In genomic region chr1:84174051-84174556, GRCh38 we compare ENCODE assay signal across 12 cellular contexts. TPM values are rescaled to one million over a fixed set of nuclear protein-coding genes. Genes with fewer than 3 reads are reported as not detected.
A peak's percentile ranks its signal among the peaks of the same experiment; 100 is the strongest.
DNase-seq lines count a peak whose midpoint lies in the region; ATAC-seq, FAIRE-seq and TF ChIP-seq lines count a peak whose summit lies in the region.
"Had no signal": no experiment of that assay in that cellular context is flagged by ENCODE, and none has a peak within 500 bp of the region (broad histone marks: within the 10 kb centered on the region; RNA-seq: fewer than 3 reads in every experiment).

No MANE protein-coding gene starts in this region.

- no peaks in the 10 kb centered on the region for H3K79me1 ChIP-seq in H9 (ENCODE audit: insufficient read depth, low read depth, low read length, poor library complexity, severe bottlenecking)

- intact Hi-C loops in spleen (cut with DNase I; ENCODE audit: low total_unique reads), result no loop called here

- H3K4me2 ChIP-seq in A549 (peak overlapping the region; percentile 92), H9 (ENCODE audit: insufficient read depth, insufficient read length, low read length) (no peak overlapping the region)

- peak; percentile 74 for FAIRE-seq in A549 (lab: Jason Lieb, UNC)

- no peaks in the 10 kb centered on the region for H4K20me1 ChIP-seq in H9 (ENCODE audit: control insufficient read depth, insufficient read depth, insufficient read length)

- no peak overlapping the region for H3K14ac ChIP-seq in H9 (ENCODE audit: insufficient read depth, low read length)

- no peak overlapping the region; a peak in 1 of 7 replicates for H3K27ac Mint-ChIP-seq in H9
- no peak overlapping the region for H3K27ac Mint-ChIP-seq in activated T-helper 17 cell treated with anti-CD3 and anti-CD28 coated beads, Interleukin-2, amount 50 U/mL, for 72 hours

- no peak overlapping the region for H3K4me3 Mint-ChIP-seq in H9
- H3K4me3 Mint-ChIP-seq in activated T-helper 17 cell treated with anti-CD3 and anti-CD28 coated beads, Interleukin-2, amount 50 U/mL, for 72 hours, result peak overlapping the region; percentile 2
- H3K4me3 Mint-ChIP-seq: naive B cell had no signal

- no peaks in the 10 kb centered on the region for H3K36me3 Mint-ChIP-seq in H9 (ENCODE audit: insufficient read depth in 1 of 3, low read depth in 3 of 3)
- no peaks in the 10 kb centered on the region for H3K36me3 Mint-ChIP-seq in activated T-helper 17 cell treated with anti-CD3 and anti-CD28 coated beads, Interleukin-2, amount 50 U/mL, for 72 hours (ENCODE audit: low read depth)

- H4K8ac ChIP-seq in H9 (replicated peaks; ENCODE audit: insufficient read length, low read depth, low read length), result no peak overlapping the region

- ATAC-seq in A549 (peak; percentile 88 to 97), HG02938 (IDR thresholded peaks at IDR 0.05; ENCODE audit: unreplicated experiment) (no peak), GM21786 (IDR thresholded peaks at IDR 0.05; ENCODE audit: unreplicated experiment) (no peak)
- ATAC-seq in activated T-helper 17 cell treated with anti-CD3 and anti-CD28 coated beads, Interleukin-2, amount 50 U/mL, for 72 hours (replicated peaks), result no peak

- no peaks in the 10 kb centered on the region for H3K23me2 ChIP-seq in H9 (ENCODE audit: insufficient read length, low read depth, low read length, poor library complexity, severe bottlenecking)

- no peak for TF ChIP-seq CTCF in A549 (IDR thresholded peaks at IDR 0.05)
- TF ChIP-seq CTCF in H9 (conservative IDR thresholded peaks at IDR 0.05), result no peak
- TF ChIP-seq CTCF in spleen (IDR thresholded peaks at IDR 0.05 in 8 of 11, conservative IDR thresholded peaks at IDR 0.05 in 3 of 11), result no peak

- no peak overlapping the region for H4K91ac ChIP-seq in H9 (ENCODE audit: insufficient read length, low read depth, low read length)

- POLR2A ChIA-PET in A549 (lab: Yijun Ruan, JAX), result interaction anchor here (0.9 kb wide), 1 partner anchor 129 kb away, joined by 3 read pairs; no protein-coding TSS in a partner anchor

- peaks cover 7 to 9% of the 10 kb centered on the region in 2 experiments for H3K4me1 Mint-ChIP-seq in H9
- H3K4me1 Mint-ChIP-seq in activated T-helper 17 cell treated with anti-CD3 and anti-CD28 coated beads, Interleukin-2, amount 50 U/mL, for 72 hours, result peaks cover 12% of the 10 kb centered on the region

- H3K4me3 ChIP-seq in A549 (peak overlapping the region; percentile 31; the same call in 2 of the 3 replicates), spleen (no peak overlapping the region)

- H3T11ph ChIP-seq in H9 (ENCODE audit: low read length), result no peak overlapping the region

- no peaks in the 10 kb centered on the region for H3K9me3 ChIP-seq in A549
- H3K9me3 ChIP-seq in H9 (ENCODE audit: control insufficient read depth, low read depth, low read length), result no peaks in the 10 kb centered on the region
- H3K9me3 ChIP-seq in spleen, result no peaks in the 10 kb centered on the region

- H3K4me1 ChIP-seq in A549, result peaks cover 28% of the 10 kb centered on the region; the same call in 2 of the 3 replicates
- no peaks in the 10 kb centered on the region for H3K4me1 ChIP-seq in H9 (ENCODE audit: insufficient read depth, low read length)
- H3K4me1 ChIP-seq in spleen, result peaks cover 0 to 39% (median 2%) of the 10 kb centered on the region in 6 donors

- no peaks in the 10 kb centered on the region for H3K36me3 ChIP-seq in spleen

- H3K56ac ChIP-seq in H9 (ENCODE audit: insufficient read length, low read depth, low read length), result no peak overlapping the region

- no peaks in the 10 kb centered on the region for H3K79me2 ChIP-seq in H9 (ENCODE audit: insufficient read depth, low read length)

- no peak overlapping the region for H2BK5ac ChIP-seq in H9 (ENCODE audit: insufficient read length, low read length)

- TF ChIP-seq POLR2A in A549 (IDR thresholded peaks at IDR 0.05; ENCODE audit: low read length) (no peak), spleen (IDR thresholded peaks at IDR 0.05) (no peak)

- no peak overlapping the region for H3K9ac ChIP-seq in H9 (ENCODE audit: extremely low read depth, insufficient read length, low read length)

- H3K9me3 Mint-ChIP-seq in H9, result no peaks in the 10 kb centered on the region
- H3K9me3 Mint-ChIP-seq in activated T-helper 17 cell treated with anti-CD3 and anti-CD28 coated beads, Interleukin-2, amount 50 U/mL, for 72 hours, result no peaks in the 10 kb centered on the region
- H3K9me3 Mint-ChIP-seq: naive B cell had no signal

- H2BK120ac ChIP-seq in H9 (ENCODE audit: low read depth, low read length, poor library complexity, severe bottlenecking), result no peak overlapping the region

- no peak overlapping the region for H3K4ac ChIP-seq in H9 (ENCODE audit: low read depth, low read length)

- H2BK15ac ChIP-seq in H9 (ENCODE audit: low read depth, low read length), result no peak overlapping the region

- DNase-seq in A549 (ENCODE audit: low read depth in 1 of 2, low spot score in 1 of 2) (peak; percentile 0 to 83), H9 (no peak), inferior parietal cortex (ENCODE audit: extremely low spot score) (peak; percentile 61), NCI-H510A (lab: John Stamatoyannopoulos, UW) (no peak), spleen (no peak)
- DNase-seq: activated CD4-positive, alpha-beta T cell treated with anti-CD3 and anti-CD28 coated beads, Interleukin-2, amount 50 U/mL, for 1 hour; CD4-positive, CD25-positive, alpha-beta regulatory T cell; naive B cell; NCI-H524 had no signal

- no peak overlapping the region for H2BK20ac ChIP-seq in H9 (ENCODE audit: low read depth, low read length, poor library complexity, severe bottlenecking)

- no peak overlapping the region for H3K18ac ChIP-seq in H9 (ENCODE audit: insufficient read length, low read depth, low read length)

- no peak overlapping the region for H2BK12ac ChIP-seq in H9 (ENCODE audit: insufficient read length, low read depth, low read length)

- H3K27me3 ChIP-seq in H9 (ENCODE audit: insufficient read depth, low read length) (no peaks in the 10 kb centered on the region), spleen (replicated peaks in 1 of 7) (no peaks in the 10 kb centered on the region)

- H3K23ac ChIP-seq in H9 (ENCODE audit: insufficient read length, low read depth, low read length), result no peak overlapping the region

- peak overlapping the region; percentile 70 to 78 for H3K27ac ChIP-seq in A549
- H3K27ac ChIP-seq in H9 (ENCODE audit: insufficient read length, low read depth, low read length), result peak overlapping the region; percentile 55
- no peak overlapping the region for H3K27ac ChIP-seq in spleen

- no peak for TF ChIP-seq RAD21 in A549 (conservative IDR thresholded peaks at IDR 0.05 in 1 of 2, IDR thresholded peaks at IDR 0.05 in 1 of 2)

- no peaks in the 10 kb centered on the region for H3K27me3 Mint-ChIP-seq in H9 (ENCODE audit: low read depth)
- H3K27me3 Mint-ChIP-seq in activated T-helper 17 cell treated with anti-CD3 and anti-CD28 coated beads, Interleukin-2, amount 50 U/mL, for 72 hours, result no peaks in the 10 kb centered on the region
- H3K27me3 Mint-ChIP-seq: CD4-positive, CD25-positive, alpha-beta regulatory T cell; naive B cell had no signal

- WGBS in A549 (ENCODE audit: missing lambda C conversion rate), result 0% methylated on average over 4 of the region's 4 CpGs
- WGBS in H9 (ENCODE audit: extremely low coverage, insufficient read length, low lambda C conversion rate), result no CpG with 5 or more reads among the region's 4 CpGs
- WGBS in spleen, 5 donors, result 80 to 92% (median 85%) methylated on average over 4 of the region's 4 CpGs

- no peak overlapping the region for H4K5ac ChIP-seq in H9 (ENCODE audit: insufficient read length, low read depth, low read length)

- no peak overlapping the region for H2AK5ac ChIP-seq in H9 (ENCODE audit: insufficient read length, low read length)

- CTCF ChIA-PET in A549 (lab: Yijun Ruan, JAX), result no interaction called here

- H2AFZ ChIP-seq in H9 (ENCODE audit: low read length), result no peak overlapping the region

- no peak for TF ChIP-seq EP300 in A549 (IDR thresholded peaks at IDR 0.05)

TF ChIP-seq in A549, 52 proteins besides CTCF, POLR2A, EP300 and RAD21 (continues in another document):
- no peak for TF ChIP-seq CBX8 (IDR thresholded peaks at IDR 0.05)
- TF ChIP-seq POLR2AphosphoS2 (conservative IDR thresholded peaks at IDR 0.05; ENCODE audit: low read length), result no peak
- peak; percentile 57 for TF ChIP-seq JUNB (IDR thresholded peaks at IDR 0.05)
- TF ChIP-seq, protein P1, sequence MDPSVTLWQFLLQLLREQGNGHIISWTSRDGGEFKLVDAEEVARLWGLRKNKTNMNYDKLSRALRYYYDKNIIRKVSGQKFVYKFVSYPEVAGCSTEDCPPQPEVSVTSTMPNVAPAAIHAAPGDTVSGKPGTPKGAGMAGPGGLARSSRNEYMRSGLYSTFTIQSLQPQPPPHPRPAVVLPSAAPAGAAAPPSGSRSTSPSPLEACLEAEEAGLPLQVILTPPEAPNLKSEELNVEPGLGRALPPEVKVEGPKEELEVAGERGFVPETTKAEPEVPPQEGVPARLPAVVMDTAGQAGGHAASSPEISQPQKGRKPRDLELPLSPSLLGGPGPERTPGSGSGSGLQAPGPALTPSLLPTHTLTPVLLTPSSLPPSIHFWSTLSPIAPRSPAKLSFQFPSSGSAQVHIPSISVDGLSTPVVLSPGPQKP (IDR thresholded peaks at IDR 0.05; ENCODE audit: low read depth, low read length), result no peak
- TF ChIP-seq ESRRA (IDR thresholded peaks at IDR 0.05; ENCODE audit: borderline replicate concordance, low read length), result no peak
- no peak for TF ChIP-seq EHMT2 (IDR thresholded peaks at IDR 0.05; ENCODE audit: low read depth)
- TF ChIP-seq, protein P2, sequence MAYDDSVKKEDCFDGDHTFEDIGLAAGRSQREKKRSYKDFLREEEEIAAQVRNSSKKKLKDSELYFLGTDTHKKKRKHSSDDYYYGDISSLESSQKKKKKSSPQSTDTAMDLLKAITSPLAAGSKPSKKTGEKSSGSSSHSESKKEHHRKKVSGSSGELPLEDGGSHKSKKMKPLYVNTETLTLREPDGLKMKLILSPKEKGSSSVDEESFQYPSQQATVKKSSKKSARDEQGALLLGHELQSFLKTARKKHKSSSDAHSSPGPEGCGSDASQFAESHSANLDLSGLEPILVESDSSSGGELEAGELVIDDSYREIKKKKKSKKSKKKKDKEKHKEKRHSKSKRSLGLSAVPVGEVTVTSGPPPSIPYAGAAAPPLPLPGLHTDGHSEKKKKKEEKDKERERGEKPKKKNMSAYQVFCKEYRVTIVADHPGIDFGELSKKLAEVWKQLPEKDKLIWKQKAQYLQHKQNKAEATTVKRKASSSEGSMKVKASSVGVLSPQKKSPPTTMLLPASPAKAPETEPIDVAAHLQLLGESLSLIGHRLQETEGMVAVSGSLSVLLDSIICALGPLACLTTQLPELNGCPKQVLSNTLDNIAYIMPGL (CRISPR knock-in tag; IDR thresholded peaks at IDR 0.05; ENCODE audit: borderline replicate concordance), result no peak

RNA-seq across cellular contexts. Expression of gene PRKACB, which starts 30.0 kb away (rescaled TPM):
- polyA plus RNA-seq in A549 (2011; rRNA removed) (15.3 and 17.9 TPM in 2 replicates), A549 (2017; fragmentation: RNase III; extraction: RNeasy Plus Mini Kit Qiagen cat#74134 plus additional on column Dnase treatment) (9.6 to 11.4 TPM (median 10.9 TPM) in 3 replicates), spleen (10 to 100 TPM; 21.0 to 32.5 (median 31.0) TPM)
- 2.3 and 2.7 TPM in 2 replicates for polyA plus RNA-seq in A549 (2012; cell fraction: cytosol; rRNA removed)
- 1.2 and 2.0 TPM in 2 replicates for polyA plus RNA-seq in A549 (2012; cell fraction: nucleus; rRNA removed)
- 7.8 and 8.0 TPM in 2 replicates for polyA minus RNA-seq in A549 (2011; rRNA and poly(A)+ RNA removed)
- total RNA-seq in H9 (2021) (20.7 and 22.1 TPM in 2 replicates), spleen (10 to 100 TPM; 55.6 to 93.0 (median 73.4) TPM)
- 10 to 100 TPM; 16.3 to 26.2 TPM for total RNA-seq in activated T-helper 17 cell treated with anti-CD3 and anti-CD28 coated beads, Interleukin-2, amount 50 U/mL, for 72 hours

Comparison
In these comparisons a context has a peak if more than half of its experiments do, and no peak if none do; other contexts are left out.
1. ATAC-seq: peak in A549 (2 of 2); none in activated T-helper 17 cell treated with anti-CD3 and anti-CD28 coated beads, Interleukin-2, amount 50 U/mL, for 72 hours (single experiment), HG02938 (single experiment) and GM21786 (single experiment).
2. DNase-seq: peak in A549 (2 of 2) and inferior parietal cortex (single experiment); none in H9 (single experiment), NCI-H510A (single experiment) and spleen (single experiment).
3. H3K27ac ChIP-seq: peak in A549 (2 of 2) and H9 (single experiment); none in spleen (0 of 8).